Comparison of ENCODE assay signal across 25 cellular contexts in the genomic region with DNA sequence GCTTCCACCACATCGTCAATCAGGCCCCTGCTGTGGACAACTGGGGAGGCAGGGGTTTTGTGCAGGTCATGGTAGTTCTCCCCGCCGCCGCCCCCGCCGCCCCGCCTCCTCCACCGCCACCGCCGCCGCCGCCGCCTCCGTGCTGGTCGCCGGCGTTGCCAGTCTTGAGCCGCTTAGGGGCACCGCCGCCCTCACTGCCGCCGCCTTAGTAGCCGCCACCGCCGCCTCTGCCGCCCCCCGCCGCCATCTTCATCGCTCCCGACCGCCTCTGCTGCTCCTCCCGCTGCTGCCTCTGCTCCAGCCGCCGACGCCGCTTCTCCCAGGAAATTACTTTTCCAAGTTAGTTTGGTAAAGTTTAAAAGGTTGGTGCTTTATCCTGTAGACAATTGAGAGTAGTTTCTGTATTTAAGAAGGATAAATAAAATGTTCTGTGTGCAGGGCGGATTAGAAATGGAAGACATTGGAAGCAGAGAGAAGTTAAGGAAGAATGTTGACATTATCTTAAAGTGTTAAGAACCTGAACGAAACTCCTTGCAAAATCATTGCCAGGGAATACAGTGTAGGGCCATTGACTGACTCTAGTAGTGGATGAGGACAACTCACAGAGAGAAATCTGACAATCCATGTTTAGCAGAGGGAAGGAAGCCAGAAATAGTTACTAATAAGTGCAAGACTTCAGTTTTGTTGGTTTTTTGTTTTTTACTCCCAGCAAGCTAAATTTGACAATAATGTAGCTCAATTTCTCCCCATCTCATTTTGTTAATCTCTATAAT. TPM values are rescaled to one million over a fixed set of nuclear protein-coding genes. Genes with fewer than 3 reads are reported as not detected.
DNase-seq lines count a peak whose midpoint lies in the region; ATAC-seq and TF ChIP-seq lines count a peak whose summit lies in the region.
"Had no signal": no experiment of that assay in that cellular context is flagged by ENCODE, and none has a peak within 500 bp of the region (broad histone marks: within the 10 kb centered on the region; RNA-seq: fewer than 3 reads in every experiment).

No MANE protein-coding gene starts in this region.

- no peak overlapping the region for H3K27ac ChIP-seq in GM23338 (ENCODE audit: low read depth)
- H3K27ac ChIP-seq in prostate gland: no peak overlapping the region
- H3K27ac ChIP-seq in upper lobe of right lung: no peak overlapping the region
- H3K27ac ChIP-seq: left ventricle myocardium inferior, PC-9, psoas muscle, SJSA1, tibial nerve had no signal

- peaks cover 51% of the 10 kb centered on the region for H3K27me3 ChIP-seq in GM23338 (ENCODE audit: insufficient read depth)
- peaks cover 27% of the 10 kb centered on the region for H3K27me3 ChIP-seq in prostate gland (replicated peaks; ENCODE audit: insufficient read depth)
- peaks cover 41% of the 10 kb centered on the region for H3K27me3 ChIP-seq in upper lobe of right lung

- H3K36me3 Mint-ChIP-seq in GM23338 (ENCODE audit: low read depth) (peaks cover 4% of the 10 kb centered on the region; the same call in 1 of the 3 replicates), osteocyte (ENCODE audit: unreplicated experiment) (no peaks in the 10 kb centered on the region)
- peaks cover 12% of the 10 kb centered on the region for H3K36me3 Mint-ChIP-seq in activated naive CD8-positive, alpha-beta T cell treated with anti-CD3 and anti-CD28 coated beads, Interleukin-2, amount 50 U/mL, for 24 hours (ENCODE audit: low read depth)

- peak overlapping the region; percentile 85 for H3K4me2 ChIP-seq in GM23338
- H3K4me2 ChIP-seq: PC-9 had no signal

- H3K27ac Mint-ChIP-seq in GM23338 (no peak overlapping the region), osteocyte (ENCODE audit: unreplicated experiment) (no peak overlapping the region)
- no peak overlapping the region for H3K27ac Mint-ChIP-seq in activated naive CD8-positive, alpha-beta T cell treated with anti-CD3 and anti-CD28 coated beads, Interleukin-2, amount 50 U/mL, for 24 hours
- H3K27ac Mint-ChIP-seq: activated T-helper 17 cell treated with anti-CD3 and anti-CD28 coated beads, Interleukin-2, amount 50 U/mL, for 72 hours; CD4-positive, alpha-beta T cell; stimulated activated naive B cell treated with anti-CD40 and anti-IgM and Interleukin-4, amounts not matched to agents 10 μg/mL and 1 μg/mL and 100 μg/mL, for 72 hours; T-helper 2 cell treated with Interferon-gamma antibody and Interleukin-4, amounts not matched to agents 5 μg/mL and 100 μg/mL, for 36 hours had no signal

- ATAC-seq in GM23338 (peak; percentile 53), upper lobe of right lung (no peak), GM18861 (IDR thresholded peaks at IDR 0.05; ENCODE audit: unreplicated experiment) (no peak), left colon (no peak)
- no peak for ATAC-seq in activated naive CD8-positive, alpha-beta T cell treated with anti-CD3 and anti-CD28 coated beads, Interleukin-2, amount 50 U/mL, for 24 hours
- ATAC-seq: activated CD4-positive, CD25-positive, alpha-beta regulatory T cell treated with anti-CD3 and anti-CD28 coated beads, Interleukin-2, amount 50 U/mL, for 24 hours; activated T-helper 17 cell treated with anti-CD3 and anti-CD28 coated beads, Interleukin-2, amount 50 U/mL, for 72 hours; GM12878; psoas muscle; stimulated activated naive B cell treated with anti-CD40 and anti-IgM and Interleukin-4, amounts not matched to agents 10 μg/mL and 1 μg/mL and 100 μg/mL, for 72 hours had no signal

- no peaks in the 10 kb centered on the region for H4K20me1 ChIP-seq in GM23338 (replicated peaks; ENCODE audit: insufficient read depth)

- H3F3A ChIP-seq in GM23338 (replicated peaks; ENCODE audit: low read depth): no peaks in the 10 kb centered on the region

- H3K27me3 Mint-ChIP-seq in GM23338 (ENCODE audit: insufficient read depth, low read depth, poor library complexity): peaks cover 45% of the 10 kb centered on the region
- H3K27me3 Mint-ChIP-seq in activated naive CD8-positive, alpha-beta T cell treated with anti-CD3 and anti-CD28 coated beads, Interleukin-2, amount 50 U/mL, for 24 hours: peaks cover 76% of the 10 kb centered on the region
- H3K27me3 Mint-ChIP-seq in osteocyte (ENCODE audit: unreplicated experiment): peaks cover 78% of the 10 kb centered on the region

- H3K9me3 ChIP-seq in iPS-18c (ENCODE audit: control insufficient read depth, insufficient read depth, low read length): peaks cover 3% of the 10 kb centered on the region
- H3K9me3 ChIP-seq in prostate gland: no peaks in the 10 kb centered on the region
- H3K9me3 ChIP-seq in upper lobe of right lung: no peaks in the 10 kb centered on the region
- H3K9me3 ChIP-seq: SJSA1 had no signal

- TF ChIP-seq CTCF in GM23338 (conservative IDR thresholded peaks at IDR 0.05; ENCODE audit: low read depth in 2 of 2) (no peak), osteocyte (IDR thresholded peaks at IDR 0.05) (no peak), prostate gland (IDR thresholded peaks at IDR 0.05) (no peak), upper lobe of right lung (IDR thresholded peaks at IDR 0.05) (no peak)

- peak overlapping the region; percentile 98 for H2AFZ ChIP-seq in GM23338
- H2AFZ ChIP-seq: PC-9 had no signal

- H3K36me3 ChIP-seq in GM23338 (ENCODE audit: insufficient read depth) (no peaks in the 10 kb centered on the region), prostate gland (no peaks in the 10 kb centered on the region), upper lobe of right lung (no peaks in the 10 kb centered on the region)
- H3K36me3 ChIP-seq: left ventricle myocardium inferior, SJSA1 had no signal

- no peaks in the 10 kb centered on the region for H3K79me2 ChIP-seq in GM23338 (replicated peaks; ENCODE audit: insufficient read depth)

- TF ChIP-seq POLR2A in prostate gland (IDR thresholded peaks at IDR 0.05): no peak

- peak overlapping the region; percentile 70 for H3K4me3 ChIP-seq in GM23338
- H3K4me3 ChIP-seq in iPS-18c (ENCODE audit: insufficient read depth, low read depth, low read length): peak overlapping the region; percentile 20; the same call in 1 of the 2 replicates
- no peak overlapping the region for H3K4me3 ChIP-seq in prostate gland
- H3K4me3 ChIP-seq in upper lobe of right lung: no peak overlapping the region
- H3K4me3 ChIP-seq: GM12878, left ventricle myocardium inferior, PC-9, psoas muscle, SJSA1, tibial nerve had no signal

- H3K4me3 Mint-ChIP-seq in GM23338 (peak overlapping the region; percentile 71), osteocyte (ENCODE audit: unreplicated experiment) (peak overlapping the region; percentile 70)
- peak overlapping the region; percentile 22 for H3K4me3 Mint-ChIP-seq in activated naive CD8-positive, alpha-beta T cell treated with anti-CD3 and anti-CD28 coated beads, Interleukin-2, amount 50 U/mL, for 24 hours
- H3K4me3 Mint-ChIP-seq: activated T-helper 17 cell treated with anti-CD3 and anti-CD28 coated beads, Interleukin-2, amount 50 U/mL, for 72 hours; CD4-positive, alpha-beta T cell; T-helper 2 cell treated with Interferon-gamma antibody and Interleukin-4, amounts not matched to agents 5 μg/mL and 100 μg/mL, for 36 hours had no signal

- H3K9me3 Mint-ChIP-seq in GM23338 (peaks cover 7% of the 10 kb centered on the region; the same call in 2 of the 3 replicates), osteocyte (ENCODE audit: unreplicated experiment) (no peaks in the 10 kb centered on the region)
- peaks cover 15% of the 10 kb centered on the region for H3K9me3 Mint-ChIP-seq in activated naive CD8-positive, alpha-beta T cell treated with anti-CD3 and anti-CD28 coated beads, Interleukin-2, amount 50 U/mL, for 24 hours

- intact Hi-C loops in prostate gland (cut with DNase I): no loop called here
- intact Hi-C loops in upper lobe of right lung (cut with DNase I): no loop called here
- intact Hi-C loops in left colon (cut with DNase I, micrococcal nuclease): no loop called here

- peaks cover 6% of the 10 kb centered on the region for H3K4me1 Mint-ChIP-seq in GM23338
- peaks cover 8% of the 10 kb centered on the region for H3K4me1 Mint-ChIP-seq in activated naive CD8-positive, alpha-beta T cell treated with anti-CD3 and anti-CD28 coated beads, Interleukin-2, amount 50 U/mL, for 24 hours
- H3K4me1 Mint-ChIP-seq in osteocyte (ENCODE audit: unreplicated experiment): peaks cover 3% of the 10 kb centered on the region
- H3K4me1 Mint-ChIP-seq: activated T-helper 17 cell treated with anti-CD3 and anti-CD28 coated beads, Interleukin-2, amount 50 U/mL, for 72 hours had no signal

- WGBS in prostate gland: 15% methylated on average over 23 of the region's 38 CpGs

- DNase-seq in GM23338 (ENCODE audit: low spot score) (peak; percentile 73), osteocyte (ENCODE audit: extremely low spot score, unreplicated experiment) (no peak), prostate gland (ENCODE audit: low spot score) (no peak), upper lobe of right lung (no peak), left colon (no peak)
- DNase-seq in activated naive CD8-positive, alpha-beta T cell treated with anti-CD3 and anti-CD28 coated beads, Interleukin-2, amount 50 U/mL, for 24 hours: no peak
- DNase-seq: amygdala; CD4-positive, alpha-beta T cell; cerebellar nuclear complex; DMS153; GF-D8; left ventricle myocardium inferior; NCI-H1417 treated with DMSO at 0.1 percent for 48 hours; NCI-H774; PC-9; psoas muscle; stimulated activated naive B cell treated with anti-CD40 and anti-IgM and Interleukin-4, amounts not matched to agents 10 μg/mL and 1 μg/mL and 100 μg/mL, for 72 hours had no signal

- 0 out of 2 replicates have a peak, but pooled peaks cover 5% of the 10 kb centered on the region for H3K4me1 ChIP-seq in GM23338 (ENCODE audit: insufficient read depth)
- H3K4me1 ChIP-seq in prostate gland (replicated peaks): no peaks in the 10 kb centered on the region
- H3K4me1 ChIP-seq in upper lobe of right lung: no peaks in the 10 kb centered on the region
- H3K4me1 ChIP-seq: psoas muscle, SJSA1 had no signal

- no peaks in the 10 kb centered on the region for H3K9me2 ChIP-seq in GM23338 (ENCODE audit: insufficient read depth)

TF ChIP-seq in GM23338, 12 proteins besides CTCF, POLR2A, EP300 and RAD21:
- TF ChIP-seq, protein P1, sequence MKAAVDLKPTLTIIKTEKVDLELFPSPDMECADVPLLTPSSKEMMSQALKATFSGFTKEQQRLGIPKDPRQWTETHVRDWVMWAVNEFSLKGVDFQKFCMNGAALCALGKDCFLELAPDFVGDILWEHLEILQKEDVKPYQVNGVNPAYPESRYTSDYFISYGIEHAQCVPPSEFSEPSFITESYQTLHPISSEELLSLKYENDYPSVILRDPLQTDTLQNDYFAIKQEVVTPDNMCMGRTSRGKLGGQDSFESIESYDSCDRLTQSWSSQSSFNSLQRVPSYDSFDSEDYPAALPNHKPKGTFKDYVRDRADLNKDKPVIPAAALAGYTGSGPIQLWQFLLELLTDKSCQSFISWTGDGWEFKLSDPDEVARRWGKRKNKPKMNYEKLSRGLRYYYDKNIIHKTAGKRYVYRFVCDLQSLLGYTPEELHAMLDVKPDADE (IDR thresholded peaks at IDR 0.05): no peak
- TF ChIP-seq STAT1 (IDR thresholded peaks at IDR 0.05; ENCODE audit: unreplicated experiment) (no peak), EZH2 (IDR thresholded peaks at IDR 0.05; ENCODE audit: low read depth, unreplicated experiment) (peak; percentile 47)

RNA-seq across cellular contexts. Expression of a gene that starts 53.0 kb away (rescaled TPM):
- total RNA-seq in GM23338 (2014; rRNA removed; shearing (Covaris generic)): 6.1 and 7.1 TPM in 2 replicates
- polyA plus RNA-seq in GM23338 (2016; fragmentation: Nextera tagmentation; extraction: Ambion mirVana): 4.1 and 5.0 TPM in 2 replicates
- 107 and 121 TPM in 2 replicates for total RNA-seq in osteocyte
- 10 to 100 TPM; 24.5 to 63.7 TPM for total RNA-seq in prostate gland
- total RNA-seq in upper lobe of right lung: 80.8 TPM
- 10 to 100 TPM; 17.8 to 43.0 TPM for total RNA-seq in left colon

Comparison
In these comparisons a context has a peak if more than half of its experiments do, and no peak if none do; other contexts are left out.
1. H3K4me3 ChIP-seq: peak in GM23338 (single experiment) and iPS-18c (single experiment); none in prostate gland (0 of 2) and upper lobe of right lung (single experiment).
2. Peak in every context shown above with its lines, with median percentiles within 50 percentile points of each other: H3K4me3 Mint-ChIP-seq.